In the genomic region with DNA sequence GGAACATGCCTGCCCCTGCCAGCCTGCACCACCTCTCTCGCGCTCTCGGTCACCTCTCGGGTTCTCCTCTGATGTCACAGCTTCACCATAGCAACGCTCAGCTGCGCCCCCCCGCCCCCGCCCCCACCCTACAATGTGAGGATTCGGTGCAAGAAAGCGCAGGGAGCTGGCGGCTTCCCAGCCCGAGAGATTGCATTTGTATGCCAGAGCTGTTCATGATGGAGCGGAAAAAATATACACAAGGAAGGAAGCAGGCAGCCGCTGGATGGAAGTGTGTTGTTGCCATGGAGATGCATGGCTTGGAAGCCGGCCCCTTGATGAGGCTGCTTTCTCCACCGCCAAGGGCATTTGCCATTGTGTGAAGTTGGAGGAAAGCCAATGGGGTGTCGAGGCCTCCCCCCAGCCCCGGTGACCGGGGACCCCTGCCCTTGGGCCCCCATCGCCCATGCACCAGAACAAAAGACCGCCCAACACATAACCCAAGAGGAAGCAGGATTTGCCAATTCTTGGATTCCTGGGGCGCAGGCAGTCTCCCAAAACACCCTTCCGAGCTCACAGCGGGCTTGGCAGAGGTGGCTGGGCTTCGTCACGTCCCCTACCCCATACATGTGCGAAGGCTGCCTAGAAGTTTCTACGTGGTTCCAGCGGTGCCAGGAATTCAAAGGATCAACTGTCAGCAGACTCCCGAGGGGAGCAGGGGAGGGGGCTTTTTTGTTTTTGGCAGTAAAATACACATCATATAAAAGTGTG, we compare ENCODE assay signal across 14 cellular contexts.
A peak's percentile ranks its signal among the peaks of the same experiment; 100 is the strongest.
DNase-seq lines count a peak whose midpoint lies in the region; ATAC-seq and TF ChIP-seq lines count a peak whose summit lies in the region.
"Had no signal": no experiment of that assay in that cellular context is flagged by ENCODE, and none has a peak within 500 bp of the region (broad histone marks: within the 10 kb centered on the region; RNA-seq: fewer than 3 reads in every experiment).

No MANE protein-coding gene starts in this region.

- intact Hi-C loops in esophagus muscularis mucosa (cut with DNase I) = no loop called here

- no peak overlapping the region for H3K4me3 ChIP-seq in esophagus muscularis mucosa
- H3K4me3 ChIP-seq: ovary, SJSA1 had no signal

- no peak for ATAC-seq in T-cell (replicated peaks in 1 of 4)

- no peak for TF ChIP-seq EP300 in esophagus muscularis mucosa (IDR thresholded peaks at IDR 0.05)

- H3K27ac Mint-ChIP-seq in T-cell = no peak overlapping the region
- H3K27ac Mint-ChIP-seq: activated B cell treated with CpG ODN at 0.5 μM for 24 hours; CD4-positive, alpha-beta T cell had no signal

- H3K4me1 ChIP-seq in esophagus muscularis mucosa = peaks cover 12 to 51% (median 47%) of the 10 kb centered on the region in 4 donors

- no peaks in the 10 kb centered on the region for H3K9me3 ChIP-seq in esophagus muscularis mucosa
- H3K9me3 ChIP-seq: ovary, SJSA1 had no signal

- POLR2A ChIA-PET in T-cell (lab: Charles Lee) = no interaction called here

- no peak for TF ChIP-seq POLR2A in esophagus muscularis mucosa (IDR thresholded peaks at IDR 0.05; ENCODE audit: low read depth)

- H3K27me3 Mint-ChIP-seq in T-cell = no peaks in the 10 kb centered on the region
- H3K27me3 Mint-ChIP-seq: activated B cell treated with CpG ODN at 0.5 μM for 24 hours; CD4-positive, alpha-beta T cell; IgD-negative memory B cell had no signal

- H3K27me3 ChIP-seq in esophagus muscularis mucosa = no peaks in the 10 kb centered on the region
- H3K27me3 ChIP-seq: ovary, SJSA1 had no signal

- H3K9me3 Mint-ChIP-seq in T-cell = no peaks in the 10 kb centered on the region
- H3K9me3 Mint-ChIP-seq: activated B cell treated with CpG ODN at 0.5 μM for 24 hours; CD4-positive, alpha-beta T cell; IgD-negative memory B cell had no signal

- H3K27ac ChIP-seq in angular gyrus (ENCODE audit: low read depth, low read length) (peak overlapping the region; percentile 77), esophagus muscularis mucosa (replicated peaks in 1 of 4) (peak overlapping the region; percentile 1 to 85 (median 46))
- H3K27ac ChIP-seq: ovary, SJSA1 had no signal

- peaks cover 4 to 77% (median 61%) of the 10 kb centered on the region in 4 donors for H3K36me3 ChIP-seq in esophagus muscularis mucosa
- H3K36me3 ChIP-seq: ovary had no signal

- DNase-seq in esophagus muscularis mucosa (ENCODE audit: extremely low spot score) (no peak), medulla oblongata (ENCODE audit: extremely low spot score) (peak; percentile 38), superior temporal gyrus (ENCODE audit: extremely low spot score) (peak; percentile 60), T-helper 1 cell (no peak), T-helper 2 cell (no peak), T-cell (no peak)
- DNase-seq: activated B cell treated with CpG ODN at 0.5 μM for 24 hours; NCI-H187 treated with DMSO at 0.1 percent for 48 hours; ovary; stimulated activated naive CD4-positive, alpha-beta T cell treated with Interleukin-2 at 50 U/mL for 16 hours had no signal

- no peak for TF ChIP-seq CTCF in esophagus muscularis mucosa (IDR thresholded peaks at IDR 0.05)

- 79% methylated on average over 29 of the region's 30 CpGs for WGBS in esophagus muscularis mucosa

- no peak overlapping the region for H3K4me3 Mint-ChIP-seq in T-cell
- H3K4me3 Mint-ChIP-seq: activated B cell treated with CpG ODN at 0.5 μM for 24 hours; CD4-positive, alpha-beta T cell; IgD-negative memory B cell had no signal

- no peaks in the 10 kb centered on the region for H3K4me1 Mint-ChIP-seq in T-cell
- H3K4me1 Mint-ChIP-seq: activated B cell treated with CpG ODN at 0.5 μM for 24 hours had no signal

- CTCF ChIA-PET in T-cell (lab: Charles Lee) = interaction anchor here (0.7 to 1.0 kb wide), 3 partner anchors 295 to 332 kb away, joined by 3 to 5 read pairs (median 5); no protein-coding TSS in a partner anchor

- H3K36me3 Mint-ChIP-seq in T-cell = peaks cover 52% of the 10 kb centered on the region

Comparison
In these comparisons a context has a peak if more than half of its experiments do, and no peak if none do; other contexts are left out.
1. DNase-seq: peak in medulla oblongata (single experiment) and superior temporal gyrus (single experiment); none in esophagus muscularis mucosa (single experiment), T-helper 1 cell (0 of 5), T-helper 2 cell (0 of 5) and T-cell (0 of 34).